Comparison of ENCODE assay signal across 14 cellular contexts in genomic region chr14:20799955-20800544, GRCh38. TPM values are rescaled to one million over a fixed set of nuclear protein-coding genes. Genes with fewer than 3 reads are reported as not detected.
A peak's percentile ranks its signal among the peaks of the same experiment; 100 is the strongest.
DNase-seq lines count a peak whose midpoint lies in the region; ATAC-seq, FAIRE-seq and TF ChIP-seq lines count a peak whose summit lies in the region.
"Had no signal": no experiment of that assay in that cellular context is flagged by ENCODE, and none has a peak within 500 bp of the region (broad histone marks: within the 10 kb centered on the region; RNA-seq: fewer than 3 reads in every experiment).

No MANE protein-coding gene starts in this region.

- DNase-seq in GM12891 (ENCODE audit: insufficient read length, low spot score) (no peak), left kidney (ENCODE audit: low read depth, low spot score) (peak; percentile 81), sigmoid colon (peak; percentile 72), kidney glomerular epithelial cell (lab: John Stamatoyannopoulos, UW) (no peak), DMS79 treated with DMSO at 0.1 percent for 48 hours (lab: John Stamatoyannopoulos, UW) (no peak)
- DNase-seq: activated CD4-positive, alpha-beta memory T cell treated with anti-CD3 and anti-CD28 coated beads, Interleukin-2, amount 10 ng/mL, durations not matched to agents 7 days and 5 days; cortex of kidney; NCI-H524 treated with DMSO at 0.1 percent for 48 hours; stimulated activated CD8-positive, alpha-beta memory T cell treated with anti-CD3 and anti-CD28 coated beads, Interleukin-4, amount 100 ng/mL, for 48 hours had no signal

- no peaks in the 10 kb centered on the region for H3K9me3 ChIP-seq in sigmoid colon

- no peak for TF ChIP-seq CTCF in sigmoid colon (IDR thresholded peaks at IDR 0.05)

- peak overlapping the region; percentile 95 for H3K27ac ChIP-seq in angular gyrus (ENCODE audit: low read depth, low read length)
- peak overlapping the region; percentile 56 to 65 (median 60) for H3K27ac ChIP-seq in sigmoid colon

- peak; percentile 40 for FAIRE-seq in GM12891 (lab: Jason Lieb, UNC)
- FAIRE-seq: GM19239 had no signal

- no peaks in the 10 kb centered on the region for H3K36me3 ChIP-seq in sigmoid colon

- H3K4me1 ChIP-seq in sigmoid colon = peaks cover 0 to 16% (median 13%) of the 10 kb centered on the region in 4 donors

- TF ChIP-seq EP300 in sigmoid colon (IDR thresholded peaks at IDR 0.05) = no peak

- no peak for TF ChIP-seq POLR2A in GM12891 (IDR thresholded peaks at IDR 0.05; ENCODE audit: low read depth, low read length)
- no peak for TF ChIP-seq POLR2A in sigmoid colon (IDR thresholded peaks at IDR 0.05)

- no peaks in the 10 kb centered on the region for H3K27me3 ChIP-seq in sigmoid colon

- ATAC-seq in GM21825 (IDR thresholded peaks at IDR 0.05; ENCODE audit: unreplicated experiment) (no peak), GM19452 (IDR thresholded peaks at IDR 0.05; ENCODE audit: unreplicated experiment) (no peak)

- peak overlapping the region in 2 of 4 donors; percentile 24 to 42 for H3K4me3 ChIP-seq in sigmoid colon

- WGBS in sigmoid colon, 2 donors = 47 to 80% methylated on average over 8 of the region's 8 CpGs

- intact Hi-C loops in sigmoid colon (cut with DNase I) = no loop called here

TF ChIP-seq in GM12891, 5 proteins besides CTCF, POLR2A, EP300 and RAD21:
- TF ChIP-seq SPI1 (IDR thresholded peaks at IDR 0.05; ENCODE audit: low read depth, low read length) = peak; percentile 70
- TF ChIP-seq POU2F2 (IDR thresholded peaks at IDR 0.05; ENCODE audit: low read depth, low read length) = no peak
TF ChIP-seq in GM12891: peak in this region for 1.

RNA-seq across cellular contexts. Expression of gene RNASE1, which starts 2.6 kb away (rescaled TPM):
- polyA plus RNA-seq in GM12891 (2012; ENCODE audit: low read depth, missing spikeins) = 0.10 TPM
- 100 to 1,000 TPM; 148 to 581 (median 428) TPM for total RNA-seq in sigmoid colon
- 100 to 1,000 TPM; 111 to 584 (median 192) TPM for polyA plus RNA-seq in sigmoid colon
- total RNA-seq: activated CD4-positive, alpha-beta memory T cell treated with anti-CD3 and anti-CD28 coated beads, Interleukin-2, amount 10 ng/mL, durations not matched to agents 7 days and 5 days; mononuclear cell had no signal

RNA-seq across cellular contexts. Expression of gene RNASE6, which starts 19.0 kb away (rescaled TPM):
- polyA plus RNA-seq in GM12891 (2012; ENCODE audit: low read depth, missing spikeins) = 31.0 TPM
- total RNA-seq in sigmoid colon = 10 to 100 TPM; 10.2 to 25.0 (median 19.2) TPM
- polyA plus RNA-seq in sigmoid colon = 10 to 100 TPM in 2 of 3 donors, 1 to 10 TPM in 1; 9.6 to 46.2 (median 45.9) TPM

RNA-seq across cellular contexts. Expression of gene EDDM3B, which starts 31.8 kb away (rescaled TPM):
- not detected for polyA plus RNA-seq in GM12891 (2012; ENCODE audit: low read depth, missing spikeins)
- total RNA-seq in sigmoid colon = not detected
- polyA plus RNA-seq in sigmoid colon = not detected
- total RNA-seq: activated CD4-positive, alpha-beta memory T cell treated with anti-CD3 and anti-CD28 coated beads, Interleukin-2, amount 10 ng/mL, durations not matched to agents 7 days and 5 days; mononuclear cell had no signal

RNA-seq across cellular contexts. Expression of gene EDDM3A, which starts 54.4 kb away (rescaled TPM):
- polyA plus RNA-seq in GM12891 (2012; ENCODE audit: low read depth, missing spikeins) = not detected
- not detected for total RNA-seq in sigmoid colon
- not detected for polyA plus RNA-seq in sigmoid colon
- total RNA-seq: activated CD4-positive, alpha-beta memory T cell treated with anti-CD3 and anti-CD28 coated beads, Interleukin-2, amount 10 ng/mL, durations not matched to agents 7 days and 5 days; mononuclear cell had no signal

Comparison
In these comparisons a context has a peak if more than half of its experiments do, and no peak if none do; other contexts are left out.
1. DNase-seq: peak in left kidney (single experiment) and sigmoid colon (single experiment); none in GM12891 (single experiment), kidney glomerular epithelial cell (single experiment) and DMS79 treated with DMSO at 0.1 percent for 48 hours (single experiment).